ENCODE assay signal across 8 cellular contexts in the genomic region with DNA sequence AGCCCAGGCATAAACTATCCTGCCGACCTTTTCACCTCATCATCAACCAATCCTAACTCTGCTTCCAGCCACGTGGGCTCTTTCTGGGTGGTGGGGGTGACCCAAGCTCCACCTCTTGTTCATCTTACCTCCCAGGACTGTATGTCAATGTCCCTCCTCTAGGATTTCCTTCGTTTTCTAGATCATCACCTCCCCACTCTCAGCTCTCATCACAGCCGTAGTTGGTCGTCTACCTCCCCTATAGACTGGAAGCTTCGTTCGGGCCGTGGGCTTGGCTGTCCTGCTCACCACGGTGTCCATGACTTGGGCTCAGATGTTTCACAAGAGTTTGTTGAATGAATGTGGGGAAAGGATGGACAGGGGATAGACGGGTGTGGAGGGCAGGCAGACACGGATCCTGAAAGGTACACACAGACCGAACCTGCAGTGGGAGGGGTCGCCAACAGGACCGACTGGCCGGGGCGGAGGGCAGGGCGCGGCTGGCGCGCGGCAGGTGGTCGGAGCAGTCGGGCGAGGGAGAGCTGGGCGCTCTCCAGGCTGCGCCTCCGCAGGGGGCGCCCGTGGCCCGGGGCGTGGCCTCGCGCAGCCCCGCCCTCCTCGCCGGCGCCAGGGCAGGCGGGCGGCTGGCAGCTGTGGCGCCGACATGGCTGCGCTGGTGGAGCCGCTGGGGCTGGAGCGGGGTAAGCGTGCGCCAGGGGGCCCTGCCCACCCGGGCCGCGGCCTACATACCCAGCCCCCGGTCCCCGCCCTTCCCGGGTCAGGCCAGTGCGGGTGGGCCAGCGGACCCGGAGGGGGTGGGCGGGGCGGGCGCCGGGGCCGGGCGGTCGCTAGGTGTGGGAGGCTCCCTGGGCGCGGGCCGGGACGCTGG. TPM values are rescaled to one million over a fixed set of nuclear protein-coding genes. Genes with fewer than 3 reads are reported as not detected.
A peak's percentile ranks its signal among the peaks of the same experiment; 100 is the strongest.
DNase-seq lines count a peak whose midpoint lies in the region; ATAC-seq and TF ChIP-seq lines count a peak whose summit lies in the region.

A gene with protein sequence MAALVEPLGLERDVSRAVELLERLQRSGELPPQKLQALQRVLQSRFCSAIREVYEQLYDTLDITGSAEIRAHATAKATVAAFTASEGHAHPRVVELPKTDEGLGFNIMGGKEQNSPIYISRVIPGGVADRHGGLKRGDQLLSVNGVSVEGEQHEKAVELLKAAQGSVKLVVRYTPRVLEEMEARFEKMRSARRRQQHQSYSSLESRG (plus strand): TSS at position 609 of the 868 bp plus-strand sequence. CDS start 35 bp downstream, at position 644.

- H3K4me3 ChIP-seq in ascending aorta (peak within 1 kb of the TSS; percentile 84 to 99), hepatocyte (peak within 1 kb of the TSS; percentile 94)

- no peaks in the 10 kb centered on the region for H4K20me1 ChIP-seq in hepatocyte (ENCODE audit: insufficient read depth, poor library complexity, severe bottlenecking)

- DNase-seq in DMS53 treated with DMSO at 0.1 percent for 48 hours (lab: John Stamatoyannopoulos, UW; ENCODE audit: unreplicated experiment) = peak; percentile 21
- DNase-seq in GOT3 (lab: John Stamatoyannopoulos, UW) = peak; percentile 26
- peak; percentile 26 for DNase-seq in NCI-H1092 (lab: John Stamatoyannopoulos, UW)
- DNase-seq in T-helper 2 cell = peak; percentile 53 to 78 (median 70)
- peak in 1 of 2 donors; percentile 81 for DNase-seq in ascending aorta (ENCODE audit: low spot score in 2 of 2)
- DNase-seq in hepatocyte (ENCODE audit: low spot score) = peak; percentile 93
- peak; percentile 78 for DNase-seq in sciatic nerve (ENCODE audit: low spot score)
- no peak for DNase-seq in NCI-H2107 (lab: John Stamatoyannopoulos, UW)

- no peaks in the 10 kb centered on the region for H3K9me2 ChIP-seq in hepatocyte (replicated peaks; ENCODE audit: insufficient read depth)

- intact Hi-C loops in ascending aorta (cut with DNase I) = no loop called here
- intact Hi-C loops in sciatic nerve (cut with DNase I) = no loop called here

- WGBS in hepatocyte (ENCODE audit: low lambda C conversion rate, missing lambda C conversion rate) = 8% methylated on average over 21 of the region's 66 CpGs

- peak within 1 kb of the TSS; percentile 84 for H2AFZ ChIP-seq in hepatocyte

- H3K4me1 ChIP-seq in ascending aorta (peaks cover 9 to 19% of the 10 kb centered on the region in 2 donors), hepatocyte (ENCODE audit: insufficient read depth) (peaks cover 12% of the 10 kb centered on the region)

- no peaks in the 10 kb centered on the region for H3K36me3 ChIP-seq in ascending aorta
- H3K36me3 ChIP-seq in hepatocyte (replicated peaks; ENCODE audit: insufficient read depth, low read depth) = no peaks in the 10 kb centered on the region

- peak within 1 kb of the TSS; percentile 99 for H3K4me2 ChIP-seq in hepatocyte

- TF ChIP-seq CTCF in ascending aorta (IDR thresholded peaks at IDR 0.05) = peak; percentile 18 to 77 (median 31)
- TF ChIP-seq CTCF in hepatocyte (IDR thresholded peaks at IDR 0.05; ENCODE audit: poor library complexity) = peak; percentile 40

- H3K27me3 ChIP-seq in ascending aorta = no peaks in the 10 kb centered on the region
- no peaks in the 10 kb centered on the region for H3K27me3 ChIP-seq in hepatocyte

- no peaks in the 10 kb centered on the region for H3K9me3 ChIP-seq in ascending aorta
- H3K9me3 ChIP-seq in hepatocyte (ENCODE audit: low read depth) = no peaks in the 10 kb centered on the region

- peak; percentile 54 for ATAC-seq in sciatic nerve

- no peaks in the 10 kb centered on the region for H3K79me2 ChIP-seq in hepatocyte

- H3K27ac ChIP-seq in ascending aorta (peak within 1 kb of the TSS; percentile 72 to 86), hepatocyte (peak within 1 kb of the TSS; percentile 94)

RNA-seq across cellular contexts. Expression of the gene that starts here (rescaled TPM):
- total RNA-seq in ascending aorta (42.1 TPM), hepatocyte (7.1 and 8.7 TPM in 2 replicates), sciatic nerve (9.8 TPM)
- polyA plus RNA-seq in hepatocyte = 18.0 and 20.6 TPM in 2 replicates
